8 cellular contexts compared by ENCODE assay signal in the genomic region with DNA sequence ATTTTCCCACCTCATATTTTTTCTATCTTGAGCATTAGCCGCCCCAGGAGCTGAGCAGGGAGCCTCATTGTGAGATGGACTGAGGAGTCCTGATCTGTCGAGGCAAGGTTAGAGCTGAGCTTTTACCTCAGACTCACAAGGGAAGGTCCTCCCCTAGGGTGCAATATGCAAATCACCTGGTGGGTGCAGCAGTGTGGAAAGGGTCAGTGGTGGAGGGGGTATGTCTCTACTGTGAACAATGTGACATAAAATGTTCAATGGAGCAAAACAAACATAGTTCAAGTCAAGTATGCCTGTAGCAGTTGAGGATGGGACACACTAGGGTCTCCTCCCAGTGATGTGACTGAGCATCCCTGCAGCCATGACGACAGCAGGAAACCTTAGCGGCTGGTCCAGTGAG.
A peak's percentile ranks its signal among the peaks of the same experiment; 100 is the strongest.
DNase-seq lines count a peak whose midpoint lies in the region; ATAC-seq and TF ChIP-seq lines count a peak whose summit lies in the region.
"Not testable (repeated sequence)": the region's sequence is repeated elsewhere in the genome, so short reads cannot be mapped to it uniquely, and the experiment has no call there.

No MANE protein-coding gene starts in this region.

- peak; percentile 58 for ATAC-seq in GM18505 (IDR thresholded peaks at IDR 0.05; ENCODE audit: unreplicated experiment)
- peak; percentile 42 for ATAC-seq in GM18868 (IDR thresholded peaks at IDR 0.05; ENCODE audit: unreplicated experiment)
- ATAC-seq in GM19351 (IDR thresholded peaks at IDR 0.05; ENCODE audit: unreplicated experiment) = peak; percentile 45
- peak; percentile 77 for ATAC-seq in activated B cell treated with CpG ODN at 0.5 μM for 24 hours (ENCODE audit: low read depth)
- peak; percentile 54 for ATAC-seq in esophagus mucosa
- peak; percentile 48 for ATAC-seq in mucosa of descending colon
- peak; percentile 20 to 43 for ATAC-seq in natural killer cell treated with Interleukin-12 subunit alpha and Interleukin-12 subunit beta and Interleukin-15 and Interleukin-18, amount 100 ng/mL, for 72 hours
- ATAC-seq in stimulated activated naive B cell treated with anti-CD40 and anti-IgM and Interleukin-4, amounts not matched to agents 10 μg/mL and 1 μg/mL and 100 μg/mL, for 72 hours (replicated peaks) = peak; percentile 58 to 80

- H3K4me1 Mint-ChIP-seq in activated B cell treated with CpG ODN at 0.5 μM for 24 hours; natural killer cell treated with Interleukin-12 subunit alpha and Interleukin-12 subunit beta and Interleukin-15 and Interleukin-18, amount 100 ng/mL, for 72 hours (ENCODE audit: low read depth in 2 of 2); stimulated activated naive B cell treated with anti-CD40 and anti-IgM and Interleukin-4, amounts not matched to agents 10 μg/mL and 1 μg/mL and 100 μg/mL, for 72 hours: not testable (repeated sequence)

- POLR2A ChIA-PET in activated B cell treated with CpG ODN at 0.5 μM for 24 hours (lab: Charles Lee) = not testable (repeated sequence)

- not testable (repeated sequence) for H3K9me3 Mint-ChIP-seq in activated B cell treated with CpG ODN at 0.5 μM for 24 hours; natural killer cell treated with Interleukin-12 subunit alpha and Interleukin-12 subunit beta and Interleukin-15 and Interleukin-18, amount 100 ng/mL, for 72 hours; stimulated activated naive B cell treated with anti-CD40 and anti-IgM and Interleukin-4, amounts not matched to agents 10 μg/mL and 1 μg/mL and 100 μg/mL, for 72 hours

- TF ChIP-seq CTCF in activated B cell treated with CpG ODN at 0.5 μM for 24 hours (IDR thresholded peaks at IDR 0.05); mucosa of descending colon (IDR thresholded peaks at IDR 0.05): not testable (repeated sequence)

- H3K4me3 ChIP-seq in mucosa of descending colon = not testable (repeated sequence)

- intact Hi-C loops in activated B cell treated with CpG ODN at 0.5 μM for 24 hours (cut with micrococcal nuclease); mucosa of descending colon (cut with DNase I, micrococcal nuclease): not testable (repeated sequence)

- H3K27ac Mint-ChIP-seq in activated B cell treated with CpG ODN at 0.5 μM for 24 hours; natural killer cell treated with Interleukin-12 subunit alpha and Interleukin-12 subunit beta and Interleukin-15 and Interleukin-18, amount 100 ng/mL, for 72 hours; stimulated activated naive B cell treated with anti-CD40 and anti-IgM and Interleukin-4, amounts not matched to agents 10 μg/mL and 1 μg/mL and 100 μg/mL, for 72 hours: not testable (repeated sequence)

- H3K4me1 ChIP-seq in mucosa of descending colon (ENCODE audit: low read depth) = not testable (repeated sequence)

- DNase-seq in activated B cell treated with CpG ODN at 0.5 μM for 24 hours; mucosa of descending colon; natural killer cell treated with Interleukin-12 subunit alpha and Interleukin-12 subunit beta and Interleukin-15 and Interleukin-18, amount 100 ng/mL, for 72 hours (ENCODE audit: low spot score); stimulated activated naive B cell treated with anti-CD40 and anti-IgM and Interleukin-4, amounts not matched to agents 10 μg/mL and 1 μg/mL and 100 μg/mL, for 72 hours: not testable (repeated sequence)

- not testable (repeated sequence) for H3K9me3 ChIP-seq in mucosa of descending colon

- TF ChIP-seq POLR2A in GM18505 (IDR thresholded peaks at IDR 0.05; ENCODE audit: borderline replicate concordance, extremely low read depth, insufficient read depth, insufficient read length) = not testable (repeated sequence)

- CTCF ChIA-PET in activated B cell treated with CpG ODN at 0.5 μM for 24 hours (lab: Charles Lee) = not testable (repeated sequence)

- H3K36me3 Mint-ChIP-seq in activated B cell treated with CpG ODN at 0.5 μM for 24 hours (ENCODE audit: low read depth); natural killer cell treated with Interleukin-12 subunit alpha and Interleukin-12 subunit beta and Interleukin-15 and Interleukin-18, amount 100 ng/mL, for 72 hours; stimulated activated naive B cell treated with anti-CD40 and anti-IgM and Interleukin-4, amounts not matched to agents 10 μg/mL and 1 μg/mL and 100 μg/mL, for 72 hours: not testable (repeated sequence)

- H3K27me3 Mint-ChIP-seq in activated B cell treated with CpG ODN at 0.5 μM for 24 hours; natural killer cell treated with Interleukin-12 subunit alpha and Interleukin-12 subunit beta and Interleukin-15 and Interleukin-18, amount 100 ng/mL, for 72 hours; stimulated activated naive B cell treated with anti-CD40 and anti-IgM and Interleukin-4, amounts not matched to agents 10 μg/mL and 1 μg/mL and 100 μg/mL, for 72 hours: not testable (repeated sequence)

- not testable (repeated sequence) for H3K4me3 Mint-ChIP-seq in activated B cell treated with CpG ODN at 0.5 μM for 24 hours; natural killer cell treated with Interleukin-12 subunit alpha and Interleukin-12 subunit beta and Interleukin-15 and Interleukin-18, amount 100 ng/mL, for 72 hours; stimulated activated naive B cell treated with anti-CD40 and anti-IgM and Interleukin-4, amounts not matched to agents 10 μg/mL and 1 μg/mL and 100 μg/mL, for 72 hours

- not testable (repeated sequence) for H3K36me3 ChIP-seq in mucosa of descending colon (ENCODE audit: low read depth)
